13 cellular contexts compared by ENCODE assay signal in the genomic region with DNA sequence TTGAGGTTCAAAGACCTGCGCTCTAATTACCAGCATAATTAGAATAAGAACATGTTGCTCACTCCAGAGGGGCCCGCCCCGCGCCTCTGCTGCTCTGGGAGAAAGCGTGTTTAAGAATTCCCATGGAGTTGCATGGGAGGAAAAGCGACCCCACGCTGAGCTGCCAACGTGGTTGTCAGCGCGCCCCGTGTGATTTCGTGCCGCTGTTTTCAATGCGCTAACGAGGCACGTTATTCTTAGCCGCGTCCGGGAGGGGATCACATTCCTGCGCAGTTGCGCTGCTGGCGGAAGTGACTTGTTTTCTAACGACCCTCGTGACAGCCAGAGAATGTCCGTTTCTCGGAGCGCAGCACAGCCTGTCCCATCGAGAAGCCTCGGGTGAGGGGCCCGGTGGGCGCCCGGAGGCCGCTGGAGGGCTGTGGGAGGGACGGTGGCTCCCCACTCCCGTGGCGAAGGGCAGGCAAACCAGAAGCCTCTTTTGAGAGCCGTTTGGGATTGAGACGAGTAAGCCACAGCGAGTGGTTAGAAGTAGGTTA.
DNase-seq lines count a peak whose midpoint lies in the region; ATAC-seq, FAIRE-seq and TF ChIP-seq lines count a peak whose summit lies in the region.
"Had no signal": no experiment of that assay in that cellular context is flagged by ENCODE, and none has a peak within 500 bp of the region (broad histone marks: within the 10 kb centered on the region; RNA-seq: fewer than 3 reads in every experiment).

No MANE protein-coding gene starts in this region.

- peak overlapping the region; percentile 67 for H3K27ac Mint-ChIP-seq in astrocyte (ENCODE audit: unreplicated experiment)
- H3K27ac Mint-ChIP-seq in osteocyte (ENCODE audit: unreplicated experiment), result peak overlapping the region; percentile 87
- H3K27ac Mint-ChIP-seq: CD4-positive, alpha-beta T cell had no signal

- peaks cover 9% of the 10 kb centered on the region for H3K27me3 ChIP-seq in astrocyte (ENCODE audit: insufficient read depth, low read length)

- no peaks in the 10 kb centered on the region for H3K79me2 ChIP-seq in astrocyte (ENCODE audit: insufficient read depth, low read length)

- H2AFZ ChIP-seq in astrocyte (ENCODE audit: low read depth, low read length), result peak overlapping the region; percentile 58

- H3K36me3 ChIP-seq in ES-I3 (ENCODE audit: insufficient read depth, low read length) (no peaks in the 10 kb centered on the region), astrocyte (ENCODE audit: insufficient read depth, low read length) (no peaks in the 10 kb centered on the region)

- H3K9me3 ChIP-seq in ES-I3 (ENCODE audit: control insufficient read depth, insufficient read depth, low read length) (no peaks in the 10 kb centered on the region), astrocyte (ENCODE audit: insufficient read depth, low read depth, low read length) (peaks cover 4% of the 10 kb centered on the region)

- no peak for ATAC-seq in GM21381 (IDR thresholded peaks at IDR 0.05; ENCODE audit: unreplicated experiment)

- H3K4me3 ChIP-seq in astrocyte (ENCODE audit: insufficient read depth, low read depth, low read length), result peak overlapping the region; percentile 28

- no peaks in the 10 kb centered on the region for H4K20me1 ChIP-seq in astrocyte (ENCODE audit: insufficient read depth, low read length)

- TF ChIP-seq CTCF in astrocyte (IDR thresholded peaks at IDR 0.05; ENCODE audit: insufficient read depth, low read depth, low read length) (no peak), osteocyte (IDR thresholded peaks at IDR 0.05) (no peak)

- no peak overlapping the region for H3K27ac ChIP-seq in astrocyte (ENCODE audit: low read depth, low read length)

- peaks cover 3% of the 10 kb centered on the region for H3K4me1 Mint-ChIP-seq in astrocyte (ENCODE audit: low read depth, unreplicated experiment)
- H3K4me1 Mint-ChIP-seq in osteocyte (ENCODE audit: unreplicated experiment), result peaks cover 19% of the 10 kb centered on the region

- no peak for FAIRE-seq in astrocyte (lab: Jason Lieb, UNC)
- FAIRE-seq: GM19239 had no signal

- H3K4me1 ChIP-seq in ES-I3 (ENCODE audit: insufficient read depth, low read length) (peaks cover 8% of the 10 kb centered on the region; the same call in 1 of the 2 replicates), astrocyte (ENCODE audit: insufficient read depth, low read length) (peaks cover 4% of the 10 kb centered on the region)

- peaks cover 8% of the 10 kb centered on the region for H3K9me3 Mint-ChIP-seq in astrocyte (ENCODE audit: unreplicated experiment)
- peaks cover 16% of the 10 kb centered on the region for H3K9me3 Mint-ChIP-seq in osteocyte (ENCODE audit: unreplicated experiment)
- H3K9me3 Mint-ChIP-seq: CD4-positive, alpha-beta T cell had no signal

- peaks cover 35% of the 10 kb centered on the region for H3K27me3 Mint-ChIP-seq in astrocyte (ENCODE audit: low read depth, unreplicated experiment)
- H3K27me3 Mint-ChIP-seq in osteocyte (ENCODE audit: unreplicated experiment), result peaks cover 23% of the 10 kb centered on the region

- H3K4me3 Mint-ChIP-seq in astrocyte (ENCODE audit: unreplicated experiment) (peak overlapping the region; percentile 79), osteocyte (ENCODE audit: unreplicated experiment) (peak overlapping the region; percentile 75)
- H3K4me3 Mint-ChIP-seq: CD4-positive, alpha-beta T cell had no signal

- H3K36me3 Mint-ChIP-seq in astrocyte (ENCODE audit: low read depth, unreplicated experiment) (no peaks in the 10 kb centered on the region), osteocyte (ENCODE audit: unreplicated experiment) (no peaks in the 10 kb centered on the region)

- in situ Hi-C loops in ACHN (cut with HindIII; ENCODE audit: low pct_ligation_motif_present, low pct_unique_long_range_greater_than_20kb, low sequenced_read_pairs), result no loop called here

- H3K9ac ChIP-seq in ES-I3 (ENCODE audit: low read depth, low read length) (peak overlapping the region; percentile 77), astrocyte (ENCODE audit: low read length) (peak overlapping the region; percentile 66)

- DNase-seq in astrocyte (ENCODE audit: low read depth) (no peak), iPS DF 19.7 (ENCODE audit: low read depth, low spot score) (peak; percentile 52), osteocyte (ENCODE audit: extremely low spot score, unreplicated experiment) (peak; percentile 86), Kasumi-1 (lab: John Stamatoyannopoulos, UW) (no peak), ACHN (no peak)
- no peak for DNase-seq in stimulated activated CD4-positive, alpha-beta T cell treated with anti-CD3 and anti-CD28 coated beads, Interleukin-12 subunit alpha, Interleukin-12 subunit beta, amount 100 ng/mL, for 4 hours
- DNase-seq: activated CD4-positive, alpha-beta T cell treated with anti-CD3 and anti-CD28 coated beads for 4 hours; activated naive CD4-positive, alpha-beta T cell treated with Interleukin-2 at 50 U/mL for 16 hours; CD4-positive, alpha-beta T cell; stimulated activated CD4-positive, alpha-beta T cell treated with anti-CD3 and anti-CD28 coated beads, Interleukin-4, amount 100 ng/mL, for 4 hours had no signal

- peak overlapping the region; percentile 84 for H3K4me2 ChIP-seq in astrocyte (ENCODE audit: low read length)

Comparison
In these comparisons a context has a peak if more than half of its experiments do, and no peak if none do; other contexts are left out.
1. DNase-seq: peak in iPS DF 19.7 (single experiment) and osteocyte (single experiment); none in astrocyte (single experiment), stimulated activated CD4-positive, alpha-beta T cell treated with anti-CD3 and anti-CD28 coated beads, Interleukin-12 subunit alpha, Interleukin-12 subunit beta, amount 100 ng/mL, for 4 hours (single experiment), Kasumi-1 (0 of 2) and ACHN (single experiment).